Comparison of ENCODE assay signal across 8 cellular contexts in the genomic region with DNA sequence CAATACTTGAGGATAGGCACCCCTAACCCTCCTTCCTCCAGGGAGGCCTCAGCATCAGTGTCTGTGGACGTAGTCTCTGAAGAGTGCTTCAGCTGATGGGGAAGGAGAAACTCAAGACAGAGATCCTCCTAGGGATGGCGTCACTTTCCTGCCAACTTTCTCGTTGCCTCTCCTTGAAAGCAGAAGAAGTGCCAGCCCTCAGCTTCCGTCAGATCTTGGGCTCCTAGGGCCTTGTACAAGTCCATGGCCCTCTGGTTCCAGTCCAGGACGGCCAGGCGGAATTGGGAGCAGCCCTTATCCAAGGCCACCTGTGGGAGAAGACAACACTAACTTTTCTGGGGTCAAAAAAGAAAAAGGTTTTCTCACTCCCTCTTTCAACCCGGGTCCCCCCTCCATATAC. TPM values are rescaled to one million over a fixed set of nuclear protein-coding genes. Genes with fewer than 3 reads are reported as not detected.
DNase-seq lines count a peak whose midpoint lies in the region; ATAC-seq and TF ChIP-seq lines count a peak whose summit lies in the region.

No MANE protein-coding gene starts in this region.

- intact Hi-C loops in right cardiac atrium (cut with DNase I), result no loop called here

- H3K27me3 ChIP-seq in SK-N-SH (ENCODE audit: insufficient read depth), result no peaks in the 10 kb centered on the region
- H3K27me3 ChIP-seq in right cardiac atrium (ENCODE audit: control insufficient read depth, insufficient read depth), result no peaks in the 10 kb centered on the region
- no peaks in the 10 kb centered on the region for H3K27me3 ChIP-seq in skeletal muscle satellite cell (ENCODE audit: control insufficient read depth, insufficient read depth, low read length)

- H3K4me1 ChIP-seq in SK-N-SH (ENCODE audit: control insufficient read depth in 1 of 2, insufficient read depth in 2 of 2, low read depth in 1 of 2, low read length in 1 of 2) (peaks cover 0 to 13% of the 10 kb centered on the region in 2 experiments; a peak in 1 of 4 replicates), right cardiac atrium (ENCODE audit: control insufficient read depth, insufficient read depth, low read length) (peaks cover 6% of the 10 kb centered on the region), skeletal muscle satellite cell (ENCODE audit: control insufficient read depth, insufficient read depth, low read length) (peaks cover 7% of the 10 kb centered on the region)

- WGBS in SK-N-SH (ENCODE audit: low lambda C conversion rate), result 89% methylated on average over 7 of the region's 7 CpGs
- 86% methylated on average over 7 of the region's 7 CpGs for WGBS in right cardiac atrium

- no peak for ATAC-seq in SK-N-SH treated with all-trans-retinoic acid at 6 μM for 48 hours
- ATAC-seq in right cardiac atrium, result no peak
- ATAC-seq in HG03139 (IDR thresholded peaks at IDR 0.05; ENCODE audit: unreplicated experiment), result no peak
- ATAC-seq in HG02759 (IDR thresholded peaks at IDR 0.05; ENCODE audit: unreplicated experiment), result no peak

- H4K20me1 ChIP-seq in SK-N-SH (ENCODE audit: insufficient read depth), result no peaks in the 10 kb centered on the region

- H3K36me3 Mint-ChIP-seq in activated CD4-positive, alpha-beta memory T cell treated with anti-CD3 and anti-CD28 coated beads, Interleukin-2, amount 10 ng/mL, durations not matched to agents 7 days and 5 days (ENCODE audit: low read depth), result peaks cover 3% of the 10 kb centered on the region

- DNase-seq in SK-N-SH, result no peak
- DNase-seq in activated CD4-positive, alpha-beta memory T cell treated with anti-CD3 and anti-CD28 coated beads, Interleukin-2, amount 10 ng/mL, durations not matched to agents 7 days and 5 days, result no peak
- DNase-seq in right cardiac atrium, result no peak
- DNase-seq in NCI-H524 treated with DMSO at 0.1 percent for 48 hours (lab: John Stamatoyannopoulos, UW), result no peak

- CTCF ChIA-PET in SK-N-SH (lab: Yijun Ruan, JAX), result interaction anchor here (2.4 to 11.8 kb wide), 2 partner anchors 12 to 62 kb away, joined by 7 to 166 read pairs; a partner anchor contains a TSS
- CTCF ChIA-PET in activated CD4-positive, alpha-beta memory T cell treated with anti-CD3 and anti-CD28 coated beads, Interleukin-2, amount 10 ng/mL, durations not matched to agents 7 days and 5 days (lab: Charles Lee), result interaction anchor here (2.4 kb wide), 1 partner anchor 11 kb away, joined by 14 read pairs; a partner anchor contains a TSS

- no peaks in the 10 kb centered on the region for H3K9me2 ChIP-seq in SK-N-SH

- no peaks in the 10 kb centered on the region for H3K9me3 Mint-ChIP-seq in activated CD4-positive, alpha-beta memory T cell treated with anti-CD3 and anti-CD28 coated beads, Interleukin-2, amount 10 ng/mL, durations not matched to agents 7 days and 5 days

- no peak overlapping the region for H3K27ac ChIP-seq in SK-N-SH (ENCODE audit: low read depth in 2 of 2, low read length in 1 of 2)
- H3K27ac ChIP-seq in right cardiac atrium (ENCODE audit: low read length), result peak overlapping the region; percentile 95

- H3K4me3 ChIP-seq in SK-N-SH (ENCODE audit: low read depth in 2 of 2, low read length in 1 of 2) (peak overlapping the region; percentile 62 to 77; a peak in 3 of 4 replicates), right cardiac atrium (ENCODE audit: low read length) (no peak overlapping the region), skeletal muscle satellite cell (ENCODE audit: low read length) (peak overlapping the region; percentile 85)

- POLR2A ChIA-PET in SK-N-SH (lab: Yijun Ruan, JAX), result interaction anchor here (1.4 to 2.8 kb wide), 3 partner anchors 12 to 61 kb away, joined by 3 to 37 read pairs (median 12); a partner anchor contains a TSS
- POLR2A ChIA-PET in activated CD4-positive, alpha-beta memory T cell treated with anti-CD3 and anti-CD28 coated beads, Interleukin-2, amount 10 ng/mL, durations not matched to agents 7 days and 5 days (lab: Charles Lee), result interaction anchor here (1.8 to 4.5 kb wide), 3 partner anchors 12 to 60 kb away, joined by 10 to 63 read pairs (median 13); a partner anchor contains a TSS

- peaks cover 14% of the 10 kb centered on the region for H3K4me1 Mint-ChIP-seq in activated CD4-positive, alpha-beta memory T cell treated with anti-CD3 and anti-CD28 coated beads, Interleukin-2, amount 10 ng/mL, durations not matched to agents 7 days and 5 days

- no peak overlapping the region for H3K9ac ChIP-seq in SK-N-SH
- peak overlapping the region; percentile 93 for H3K9ac ChIP-seq in skeletal muscle satellite cell (ENCODE audit: low read depth, low read length)

- TF ChIP-seq EP300 in SK-N-SH (IDR thresholded peaks at IDR 0.05; ENCODE audit: borderline replicate concordance in 1 of 2, low read depth in 1 of 2, low read length in 1 of 2), result no peak

- no peak for TF ChIP-seq CTCF in SK-N-SH (IDR thresholded peaks at IDR 0.05)

- H3K27me3 Mint-ChIP-seq in activated CD4-positive, alpha-beta memory T cell treated with anti-CD3 and anti-CD28 coated beads, Interleukin-2, amount 10 ng/mL, durations not matched to agents 7 days and 5 days, result no peaks in the 10 kb centered on the region

- peak overlapping the region; percentile 92 for H3K4me2 ChIP-seq in SK-N-SH
- peak overlapping the region; percentile 93 for H3K4me2 ChIP-seq in skeletal muscle satellite cell (ENCODE audit: low read length)

- H3K79me2 ChIP-seq in SK-N-SH (ENCODE audit: insufficient read depth), result peaks cover 10% of the 10 kb centered on the region; the same call in 1 of the 2 replicates

- H2AFZ ChIP-seq in SK-N-SH (ENCODE audit: low read depth), result no peak overlapping the region

- H3K4me3 Mint-ChIP-seq in activated CD4-positive, alpha-beta memory T cell treated with anti-CD3 and anti-CD28 coated beads, Interleukin-2, amount 10 ng/mL, durations not matched to agents 7 days and 5 days, result peak overlapping the region; percentile 92

- no peaks in the 10 kb centered on the region for H3K36me3 ChIP-seq in SK-N-SH (replicated peaks in 1 of 2; ENCODE audit: control insufficient read depth in 1 of 2, insufficient read depth in 2 of 2, low read length in 1 of 2)
- no peaks in the 10 kb centered on the region for H3K36me3 ChIP-seq in skeletal muscle satellite cell (ENCODE audit: insufficient read depth, low read length)

- no peaks in the 10 kb centered on the region for H3K9me3 ChIP-seq in SK-N-SH
- no peaks in the 10 kb centered on the region for H3K9me3 ChIP-seq in right cardiac atrium (ENCODE audit: control insufficient read depth, low read length)
- H3K9me3 ChIP-seq in skeletal muscle satellite cell (replicated peaks; ENCODE audit: low read length), result no peaks in the 10 kb centered on the region

- H3F3A ChIP-seq in SK-N-SH (replicated peaks; ENCODE audit: insufficient read depth), result no peaks in the 10 kb centered on the region

- TF ChIP-seq RAD21 in SK-N-SH (IDR thresholded peaks at IDR 0.05; ENCODE audit: low read length), result no peak

- no peak overlapping the region for H3K27ac Mint-ChIP-seq in activated CD4-positive, alpha-beta memory T cell treated with anti-CD3 and anti-CD28 coated beads, Interleukin-2, amount 10 ng/mL, durations not matched to agents 7 days and 5 days

TF ChIP-seq in SK-N-SH, 30 proteins besides CTCF, POLR2A, EP300 and RAD21 (continues in another document):
- TF ChIP-seq NRF1 (IDR thresholded peaks at IDR 0.05; ENCODE audit: low read depth, low read length) (no peak), FOXM1 (IDR thresholded peaks at IDR 0.05; ENCODE audit: low read depth) (no peak)

TF ChIP-seq in SK-N-SH treated with all-trans-retinoic acid at 6 μM for 48 hours, 23 proteins besides CTCF, POLR2A, EP300 and RAD21 (continues in another document):
- TF ChIP-seq ESRRG (CRISPR knock-in tag; IDR thresholded peaks at IDR 0.05) (no peak), SNAI2 (CRISPR knock-in tag; IDR thresholded peaks at IDR 0.05) (no peak)

RNA-seq across cellular contexts. Expression of a gene that starts 1.3 kb away (rescaled TPM):
- polyA plus RNA-seq in SK-N-SH (2012; rRNA removed) (42.8 and 43.1 TPM in 2 replicates), right cardiac atrium (141 TPM)
- polyA plus RNA-seq in SK-N-SH (2012; cell fraction: cytosol; rRNA removed), result 38.2 and 40.5 TPM in 2 replicates
- polyA plus RNA-seq in SK-N-SH (2012; cell fraction: nucleus; rRNA removed), result 104 and 174 TPM in 2 replicates
- 10 to 100 TPM; 36.2 to 37.9 TPM for total RNA-seq in activated CD4-positive, alpha-beta memory T cell treated with anti-CD3 and anti-CD28 coated beads, Interleukin-2, amount 10 ng/mL, durations not matched to agents 7 days and 5 days
- total RNA-seq in right cardiac atrium, result 100 to 1,000 TPM in 2 of 4 donors, 10 to 100 TPM in 2; 85.1 to 117 (median 93.7) TPM
- total RNA-seq in skeletal muscle satellite cell (2012; rRNA removed), result 24.9 and 33.5 TPM in 2 replicates

RNA-seq across cellular contexts. Expression of a gene that starts 3.6 kb away (rescaled TPM):
- polyA plus RNA-seq in SK-N-SH (2012; rRNA removed) (0.70 and 1.1 TPM in 2 replicates), right cardiac atrium (0.57 TPM)
- polyA plus RNA-seq in SK-N-SH (2012; cell fraction: cytosol; rRNA removed), result 0.33 and 0.39 TPM in 2 replicates
- polyA plus RNA-seq in SK-N-SH (2012; cell fraction: nucleus; rRNA removed), result 1.6 and 1.8 TPM in 2 replicates
- total RNA-seq in activated CD4-positive, alpha-beta memory T cell treated with anti-CD3 and anti-CD28 coated beads, Interleukin-2, amount 10 ng/mL, durations not matched to agents 7 days and 5 days, result not detected
- total RNA-seq in right cardiac atrium, result 1 to 10 TPM in 1 of 4 donors, under 1 TPM in 2, not detected in 1; 0.71 to 1.2 (median 0.82) TPM
- total RNA-seq in skeletal muscle satellite cell (2012; rRNA removed), result 0.66 and 1.3 TPM in 2 replicates

RNA-seq across cellular contexts. Expression of a gene that starts 11.6 kb away (rescaled TPM):
- polyA plus RNA-seq in SK-N-SH (2012; rRNA removed), result 56.4 and 62.3 TPM in 2 replicates
- polyA plus RNA-seq in SK-N-SH (2012; cell fraction: cytosol; rRNA removed), result 30.9 and 44.1 TPM in 2 replicates
- 97.1 and 104 TPM in 2 replicates for polyA plus RNA-seq in SK-N-SH (2012; cell fraction: nucleus; rRNA removed)
- total RNA-seq in activated CD4-positive, alpha-beta memory T cell treated with anti-CD3 and anti-CD28 coated beads, Interleukin-2, amount 10 ng/mL, durations not matched to agents 7 days and 5 days, result 10 to 100 TPM; 30.4 to 31.2 TPM
- 100 to 1,000 TPM in 1 of 4 donors, 10 to 100 TPM in 3; 78.9 to 109 (median 87.2) TPM for total RNA-seq in right cardiac atrium
- polyA plus RNA-seq in right cardiac atrium, result 79.3 TPM
- total RNA-seq in skeletal muscle satellite cell (2012; rRNA removed), result 29.4 and 33.4 TPM in 2 replicates

RNA-seq across cellular contexts. Expression of a gene that starts 24.4 kb away (rescaled TPM):
- polyA plus RNA-seq in SK-N-SH (2012; rRNA removed) (0.05 and 0.08 TPM in 2 replicates), right cardiac atrium (2.8 TPM)
- 0.05 and 0.12 TPM in 2 replicates for polyA plus RNA-seq in SK-N-SH (2012; cell fraction: cytosol; rRNA removed)
- polyA plus RNA-seq in SK-N-SH (2012; cell fraction: nucleus; rRNA removed), result 0.09 and 0.15 TPM in 2 replicates
- total RNA-seq in activated CD4-positive, alpha-beta memory T cell treated with anti-CD3 and anti-CD28 coated beads, Interleukin-2, amount 10 ng/mL, durations not matched to agents 7 days and 5 days, result under 1 TPM; 0.25 to 0.50 TPM
- total RNA-seq in right cardiac atrium, result 10 to 100 TPM in 1 of 4 donors, 1 to 10 TPM in 3; 3.1 to 10.2 (median 5.3) TPM
- total RNA-seq in skeletal muscle satellite cell (2012; rRNA removed), result not detected in 2 replicates

RNA-seq across cellular contexts. Expression of a gene that starts 36.4 kb away (rescaled TPM):
- polyA plus RNA-seq in SK-N-SH (2012; rRNA removed) (1.3 TPM in 2 replicates), right cardiac atrium (7.0 TPM)
- polyA plus RNA-seq in SK-N-SH (2012; cell fraction: cytosol; rRNA removed), result 0.59 and 1.1 TPM in 2 replicates
- 1.6 and 1.7 TPM in 2 replicates for polyA plus RNA-seq in SK-N-SH (2012; cell fraction: nucleus; rRNA removed)
- total RNA-seq in activated CD4-positive, alpha-beta memory T cell treated with anti-CD3 and anti-CD28 coated beads, Interleukin-2, amount 10 ng/mL, durations not matched to agents 7 days and 5 days, result under 1 TPM; 0.30 to 0.40 TPM
- 1 to 10 TPM; 5.4 to 6.2 (median 5.9) TPM for total RNA-seq in right cardiac atrium
- total RNA-seq in skeletal muscle satellite cell (2012; rRNA removed), result 0.51 TPM in 1 of 2 replicates, not detected in the other
